In genomic region chr14:74161526-74162158, GRCh38 we compare ENCODE assay signal across 17 cellular contexts.
"Had no signal": no experiment of that assay in that cellular context is flagged by ENCODE, and none has a peak within 500 bp of the region (broad histone marks: within the 10 kb centered on the region; RNA-seq: fewer than 3 reads in every experiment).

No MANE protein-coding gene starts in this region.

- H3K27me3 Mint-ChIP-seq: stimulated activated naive CD8-positive, alpha-beta T cell treated with anti-CD3 and anti-CD28 coated beads, Interleukin-15, amount 100 ng/mL, for 72 hours had no signal

- H3K36me3 Mint-ChIP-seq: natural killer cell had no signal

- H3K27ac Mint-ChIP-seq: activated naive CD4-positive, alpha-beta T cell treated with anti-CD3 and anti-CD28 coated beads, Interleukin-2, amount 50 U/mL, for 72 hours; natural killer cell had no signal

- H3K4me3 Mint-ChIP-seq: natural killer cell; stimulated activated naive CD8-positive, alpha-beta T cell treated with anti-CD3 and anti-CD28 coated beads, Interleukin-15, amount 100 ng/mL, for 72 hours had no signal

- H3K27ac ChIP-seq: body of pancreas, hepatocyte, thoracic aorta had no signal

- H3K9me3 ChIP-seq: body of pancreas, thoracic aorta had no signal

- H3K4me3 ChIP-seq: body of pancreas, hepatocyte, thoracic aorta had no signal

- H3K4me1 Mint-ChIP-seq: natural killer cell; stimulated activated naive CD8-positive, alpha-beta T cell treated with anti-CD3 and anti-CD28 coated beads, Interleukin-15, amount 100 ng/mL, for 72 hours had no signal

- ATAC-seq: activated CD4-positive, CD25-positive, alpha-beta regulatory T cell treated with anti-CD3 and anti-CD28 coated beads, Interleukin-2, amount 50 U/mL, for 24 hours; activated naive CD4-positive, alpha-beta T cell treated with anti-CD3 and anti-CD28 coated beads, Interleukin-2, amount 50 U/mL, for 72 hours; body of pancreas; left colon; natural killer cell; stimulated activated naive CD8-positive, alpha-beta T cell treated with anti-CD3 and anti-CD28 coated beads, Interleukin-15, amount 100 ng/mL, for 72 hours had no signal

- H3K4me1 ChIP-seq: body of pancreas had no signal

- H3K27me3 ChIP-seq: body of pancreas, hepatocyte had no signal

- H3K9me3 Mint-ChIP-seq: activated naive CD4-positive, alpha-beta T cell treated with anti-CD3 and anti-CD28 coated beads, Interleukin-2, amount 50 U/mL, for 72 hours; natural killer cell; stimulated activated naive CD8-positive, alpha-beta T cell treated with anti-CD3 and anti-CD28 coated beads, Interleukin-15, amount 100 ng/mL, for 72 hours had no signal

- DNase-seq: amniotic stem cell; body of pancreas; central memory CD4-positive, alpha-beta T cell; cortex of kidney; effector memory CD4-positive, alpha-beta T cell; erythroblast; left colon; mammary epithelial cell; natural killer cell; occipital lobe; stimulated activated CD4-positive, alpha-beta T cell treated with anti-CD3 and anti-CD28 coated beads, Interleukin-15, amount 100 ng/mL, for 24 hours; stimulated activated CD4-positive, alpha-beta T cell treated with anti-CD3 and anti-CD28 coated beads, Interleukin-4, amount 100 ng/mL, for 4 hours; stimulated activated naive CD8-positive, alpha-beta T cell treated with anti-CD3 and anti-CD28 coated beads, Interleukin-15, amount 100 ng/mL, for 72 hours had no signal
